In the genomic region with DNA sequence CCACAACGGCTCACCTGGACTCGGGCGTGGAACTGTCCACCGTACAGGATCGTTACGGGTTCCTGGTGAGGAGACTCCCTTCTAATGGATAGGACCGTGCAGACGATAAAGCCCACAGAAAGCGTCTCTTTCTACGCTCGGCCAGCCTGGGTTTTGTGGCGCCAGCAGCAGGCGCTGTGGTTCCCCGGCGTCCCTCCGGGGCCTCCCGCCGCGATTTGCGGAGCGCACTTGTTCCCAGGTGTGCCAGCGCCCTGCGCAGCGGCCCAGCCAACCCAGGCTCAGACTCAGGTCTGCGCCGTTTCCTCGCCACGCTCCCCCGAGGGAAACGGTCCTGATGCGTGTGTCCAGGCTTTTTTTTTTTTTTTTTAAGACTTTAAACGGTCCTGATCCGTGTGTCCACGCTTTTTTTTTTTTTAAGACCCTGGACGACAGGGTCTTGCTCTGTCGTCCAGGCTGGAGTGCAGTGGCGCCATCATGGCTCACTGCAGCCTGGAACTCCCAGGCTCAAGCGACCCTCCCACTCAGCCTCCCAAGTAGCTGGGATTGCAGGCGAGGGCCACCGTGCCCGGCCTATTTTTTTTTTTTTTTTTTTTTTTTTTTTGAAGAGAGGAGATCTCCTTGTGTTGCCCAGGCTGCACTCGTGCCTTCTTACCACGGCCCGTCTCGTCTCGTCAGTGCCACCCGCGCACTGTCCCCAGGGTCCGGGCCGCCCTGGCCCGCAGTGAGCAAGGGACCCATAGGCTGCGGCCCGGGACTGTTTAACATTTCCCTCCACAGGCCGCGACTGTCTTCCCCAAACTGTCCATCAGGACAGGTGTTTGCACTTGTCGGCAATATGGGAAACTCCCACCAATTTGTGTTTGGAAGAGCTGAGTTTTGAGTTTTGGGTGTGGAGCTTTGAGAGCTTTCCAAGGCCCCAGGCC, we compare ENCODE assay signal across 1 cellular context.
TF ChIP-seq lines count a peak whose summit lies in the region.

No MANE protein-coding gene starts in this region.

TF ChIP-seq in HepG2, 621 proteins besides CTCF, POLR2A, EP300 and RAD21 (continued from another document and continues in another):
- TF ChIP-seq KMT2A (CRISPR knock-in tag; IDR thresholded peaks at IDR 0.05) (peak; percentile 57; the same call in 1 of the 2 replicates), SALL1 (CRISPR knock-in tag; IDR thresholded peaks at IDR 0.05) (peak; percentile 39; the same call in 1 of the 2 replicates), ZNF746 (CRISPR knock-in tag; IDR thresholded peaks at IDR 0.05) (no peak), ZNF644 (CRISPR knock-in tag; IDR thresholded peaks at IDR 0.05; ENCODE audit: low read depth) (peak; percentile 53; the same call in 1 of the 2 replicates), HDAC2 (CRISPR knock-in tag; IDR thresholded peaks at IDR 0.05) (0 out of 2 replicates have a peak, but pooled peaks have one; percentile 22), RNF2 (conservative IDR thresholded peaks at IDR 0.05; ENCODE audit: low read depth) (0 out of 2 replicates have a peak, but pooled peaks have one; percentile 33), DMAP1 (CRISPR knock-in tag; IDR thresholded peaks at IDR 0.05) (no peak), MEF2D (CRISPR knock-in tag; IDR thresholded peaks at IDR 0.05) (no peak), ZNF343 (CRISPR knock-in tag; IDR thresholded peaks at IDR 0.05) (0 out of 2 replicates have a peak, but pooled peaks have one; percentile 36), PHF21A (CRISPR knock-in tag; IDR thresholded peaks at IDR 0.05) (0 out of 2 replicates have a peak, but pooled peaks have one; percentile 52), ZMYM4 (CRISPR knock-in tag; IDR thresholded peaks at IDR 0.05) (peak; percentile 70), ZNF547 (CRISPR knock-in tag; IDR thresholded peaks at IDR 0.05) (no peak), ONECUT2 (CRISPR knock-in tag; IDR thresholded peaks at IDR 0.05) (no peak), MYNN (CRISPR knock-in tag; IDR thresholded peaks at IDR 0.05; ENCODE audit: low read depth) (no peak), ZNF800 (CRISPR knock-in tag; IDR thresholded peaks at IDR 0.05) (peak; percentile 97), ASH2L (IDR thresholded peaks at IDR 0.05; ENCODE audit: insufficient read length, low read depth, low read length) (no peak), ZNF619 (CRISPR knock-in tag; IDR thresholded peaks at IDR 0.05) (0 out of 2 replicates have a peak, but pooled peaks have one; percentile 29), ZNF646 (CRISPR knock-in tag; IDR thresholded peaks at IDR 0.05) (0 out of 2 replicates have a peak, but pooled peaks have one; percentile 26), HOXA3 (CRISPR knock-in tag; IDR thresholded peaks at IDR 0.05) (peak; percentile 62), POGZ (CRISPR knock-in tag; IDR thresholded peaks at IDR 0.05) (peak; percentile 51), GATAD1 (CRISPR knock-in tag; IDR thresholded peaks at IDR 0.05) (no peak), SIN3A (IDR thresholded peaks at IDR 0.05; ENCODE audit: borderline replicate concordance, low read depth, low read length) (no peak), DRAP1 (CRISPR knock-in tag; IDR thresholded peaks at IDR 0.05) (no peak), PLRG1 (conservative IDR thresholded peaks at IDR 0.05) (no peak), FOSL2 (CRISPR knock-in tag; IDR thresholded peaks at IDR 0.05) (no peak), NR2C2 (CRISPR knock-in tag; IDR thresholded peaks at IDR 0.05; ENCODE audit: borderline replicate concordance) (no peak), ZSCAN29 (CRISPR knock-in tag; conservative IDR thresholded peaks at IDR 0.05) (0 out of 2 replicates have a peak, but pooled peaks have one; percentile 44), CREBL2 (CRISPR knock-in tag; IDR thresholded peaks at IDR 0.05; ENCODE audit: borderline replicate concordance) (no peak), ISX (CRISPR knock-in tag; conservative IDR thresholded peaks at IDR 0.05) (no peak), ZFX (CRISPR knock-in tag; IDR thresholded peaks at IDR 0.05; ENCODE audit: low read depth) (peak; percentile 55), NAIF1 (CRISPR knock-in tag; IDR thresholded peaks at IDR 0.05; ENCODE audit: borderline replicate concordance) (peak; percentile 69; the same call in 1 of the 2 replicates), MTA1 (CRISPR knock-in tag; IDR thresholded peaks at IDR 0.05; ENCODE audit: borderline replicate concordance) (peak; percentile 43; the same call in 1 of the 2 replicates), GATA4 (IDR thresholded peaks at IDR 0.05; ENCODE audit: borderline replicate concordance, low read depth) (no peak), SMAD3 (CRISPR knock-in tag; IDR thresholded peaks at IDR 0.05) (0 out of 2 replicates have a peak, but pooled peaks have one; percentile 30), CREM (IDR thresholded peaks at IDR 0.05) (no peak), CREM (CRISPR knock-in tag; IDR thresholded peaks at IDR 0.05) (no peak), SAP130 (CRISPR knock-in tag; IDR thresholded peaks at IDR 0.05; ENCODE audit: low read depth) (peak; percentile 18; the same call in 1 of the 2 replicates)
- TF ChIP-seq, protein P1, sequence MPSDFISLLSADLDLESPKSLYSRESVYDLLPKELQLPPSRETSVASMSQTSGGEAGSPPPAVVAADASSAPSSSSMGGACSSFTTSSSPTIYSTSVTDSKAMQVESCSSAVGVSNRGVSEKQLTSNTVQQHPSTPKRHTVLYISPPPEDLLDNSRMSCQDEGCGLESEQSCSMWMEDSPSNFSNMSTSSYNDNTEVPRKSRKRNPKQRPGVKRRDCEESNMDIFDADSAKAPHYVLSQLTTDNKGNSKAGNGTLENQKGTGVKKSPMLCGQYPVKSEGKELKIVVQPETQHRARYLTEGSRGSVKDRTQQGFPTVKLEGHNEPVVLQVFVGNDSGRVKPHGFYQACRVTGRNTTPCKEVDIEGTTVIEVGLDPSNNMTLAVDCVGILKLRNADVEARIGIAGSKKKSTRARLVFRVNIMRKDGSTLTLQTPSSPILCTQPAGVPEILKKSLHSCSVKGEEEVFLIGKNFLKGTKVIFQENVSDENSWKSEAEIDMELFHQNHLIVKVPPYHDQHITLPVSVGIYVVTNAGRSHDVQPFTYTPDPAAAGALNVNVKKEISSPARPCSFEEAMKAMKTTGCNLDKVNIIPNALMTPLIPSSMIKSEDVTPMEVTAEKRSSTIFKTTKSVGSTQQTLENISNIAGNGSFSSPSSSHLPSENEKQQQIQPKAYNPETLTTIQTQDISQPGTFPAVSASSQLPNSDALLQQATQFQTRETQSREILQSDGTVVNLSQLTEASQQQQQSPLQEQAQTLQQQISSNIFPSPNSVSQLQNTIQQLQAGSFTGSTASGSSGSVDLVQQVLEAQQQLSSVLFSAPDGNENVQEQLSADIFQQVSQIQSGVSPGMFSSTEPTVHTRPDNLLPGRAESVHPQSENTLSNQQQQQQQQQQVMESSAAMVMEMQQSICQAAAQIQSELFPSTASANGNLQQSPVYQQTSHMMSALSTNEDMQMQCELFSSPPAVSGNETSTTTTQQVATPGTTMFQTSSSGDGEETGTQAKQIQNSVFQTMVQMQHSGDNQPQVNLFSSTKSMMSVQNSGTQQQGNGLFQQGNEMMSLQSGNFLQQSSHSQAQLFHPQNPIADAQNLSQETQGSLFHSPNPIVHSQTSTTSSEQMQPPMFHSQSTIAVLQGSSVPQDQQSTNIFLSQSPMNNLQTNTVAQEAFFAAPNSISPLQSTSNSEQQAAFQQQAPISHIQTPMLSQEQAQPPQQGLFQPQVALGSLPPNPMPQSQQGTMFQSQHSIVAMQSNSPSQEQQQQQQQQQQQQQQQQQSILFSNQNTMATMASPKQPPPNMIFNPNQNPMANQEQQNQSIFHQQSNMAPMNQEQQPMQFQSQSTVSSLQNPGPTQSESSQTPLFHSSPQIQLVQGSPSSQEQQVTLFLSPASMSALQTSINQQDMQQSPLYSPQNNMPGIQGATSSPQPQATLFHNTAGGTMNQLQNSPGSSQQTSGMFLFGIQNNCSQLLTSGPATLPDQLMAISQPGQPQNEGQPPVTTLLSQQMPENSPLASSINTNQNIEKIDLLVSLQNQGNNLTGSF (CRISPR knock-in tag; IDR thresholded peaks at IDR 0.05), result no peak
- TF ChIP-seq, protein P2, sequence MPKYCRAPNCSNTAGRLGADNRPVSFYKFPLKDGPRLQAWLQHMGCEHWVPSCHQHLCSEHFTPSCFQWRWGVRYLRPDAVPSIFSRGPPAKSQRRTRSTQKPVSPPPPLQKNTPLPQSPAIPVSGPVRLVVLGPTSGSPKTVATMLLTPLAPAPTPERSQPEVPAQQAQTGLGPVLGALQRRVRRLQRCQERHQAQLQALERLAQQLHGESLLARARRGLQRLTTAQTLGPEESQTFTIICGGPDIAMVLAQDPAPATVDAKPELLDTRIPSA (CRISPR knock-in tag; IDR thresholded peaks at IDR 0.05; ENCODE audit: borderline replicate concordance), result no peak
- TF ChIP-seq, protein P3, sequence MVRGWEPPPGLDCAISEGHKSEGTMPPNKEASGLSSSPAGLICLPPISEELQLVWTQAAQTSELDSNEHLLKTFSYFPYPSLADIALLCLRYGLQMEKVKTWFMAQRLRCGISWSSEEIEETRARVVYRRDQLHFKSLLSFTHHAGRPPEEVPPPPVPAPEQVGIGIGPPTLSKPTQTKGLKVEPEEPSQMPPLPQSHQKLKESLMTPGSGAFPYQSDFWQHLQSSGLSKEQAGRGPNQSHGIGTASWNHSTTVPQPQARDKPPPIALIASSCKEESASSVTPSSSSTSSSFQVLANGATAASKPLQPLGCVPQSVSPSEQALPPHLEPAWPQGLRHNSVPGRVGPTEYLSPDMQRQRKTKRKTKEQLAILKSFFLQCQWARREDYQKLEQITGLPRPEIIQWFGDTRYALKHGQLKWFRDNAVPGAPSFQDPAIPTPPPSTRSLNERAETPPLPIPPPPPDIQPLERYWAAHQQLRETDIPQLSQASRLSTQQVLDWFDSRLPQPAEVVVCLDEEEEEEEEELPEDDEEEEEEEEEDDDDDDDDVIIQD (CRISPR knock-in tag; IDR thresholded peaks at IDR 0.05; ENCODE audit: low read depth), result 0 out of 2 replicates have a peak, but pooled peaks have one; percentile 32
- TF ChIP-seq, protein P4, sequence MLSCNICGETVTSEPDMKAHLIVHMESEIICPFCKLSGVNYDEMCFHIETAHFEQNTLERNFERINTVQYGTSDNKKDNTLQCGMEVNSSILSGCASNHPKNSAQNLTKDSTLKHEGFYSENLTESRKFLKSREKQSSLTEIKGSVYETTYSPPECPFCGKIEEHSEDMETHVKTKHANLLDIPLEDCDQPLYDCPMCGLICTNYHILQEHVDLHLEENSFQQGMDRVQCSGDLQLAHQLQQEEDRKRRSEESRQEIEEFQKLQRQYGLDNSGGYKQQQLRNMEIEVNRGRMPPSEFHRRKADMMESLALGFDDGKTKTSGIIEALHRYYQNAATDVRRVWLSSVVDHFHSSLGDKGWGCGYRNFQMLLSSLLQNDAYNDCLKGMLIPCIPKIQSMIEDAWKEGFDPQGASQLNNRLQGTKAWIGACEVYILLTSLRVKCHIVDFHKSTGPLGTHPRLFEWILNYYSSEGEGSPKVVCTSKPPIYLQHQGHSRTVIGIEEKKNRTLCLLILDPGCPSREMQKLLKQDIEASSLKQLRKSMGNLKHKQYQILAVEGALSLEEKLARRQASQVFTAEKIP (CRISPR knock-in tag; IDR thresholded peaks at IDR 0.05; ENCODE audit: borderline replicate concordance), result no peak
